8 cellular contexts compared by ENCODE assay signal in the genomic region with DNA sequence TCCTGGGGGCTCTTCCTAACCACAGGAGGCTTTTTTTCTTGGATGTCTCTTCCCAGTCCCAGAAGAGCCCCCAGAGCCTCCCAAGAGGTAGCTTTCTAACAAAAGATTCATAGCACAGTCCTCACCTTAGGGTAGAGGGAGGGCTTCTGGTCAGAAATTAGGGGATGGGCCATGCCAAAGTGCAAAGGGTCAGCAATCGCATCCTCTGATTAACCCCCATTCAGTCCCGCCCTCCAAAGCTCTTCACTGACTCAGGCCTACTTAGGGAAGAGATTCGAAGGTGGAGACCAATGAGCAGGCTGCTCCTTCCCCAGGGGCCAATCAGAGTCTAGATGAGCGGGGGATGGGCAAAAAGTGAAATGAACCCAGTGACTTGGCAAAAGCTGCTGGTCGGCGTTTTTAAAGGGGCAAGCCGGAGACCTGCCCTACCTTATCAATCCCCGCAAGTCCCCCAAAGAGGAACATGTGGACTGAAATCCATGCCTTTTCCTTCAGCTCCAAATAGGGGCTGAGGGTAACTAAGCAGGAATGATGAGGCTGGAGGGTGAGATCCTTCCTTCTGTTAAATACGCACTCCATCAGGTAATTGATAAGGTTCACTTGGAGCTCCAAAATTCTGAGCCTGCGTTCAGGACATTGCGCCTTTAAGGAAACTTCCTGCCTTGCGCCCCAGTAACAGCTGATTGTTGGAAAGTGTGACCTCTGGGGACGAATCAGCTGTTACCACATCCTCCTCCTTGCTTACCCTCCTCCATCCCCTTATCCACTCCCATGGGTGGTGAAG. TPM values are rescaled to one million over a fixed set of nuclear protein-coding genes. Genes with fewer than 3 reads are reported as not detected.
DNase-seq lines count a peak whose midpoint lies in the region; ATAC-seq, FAIRE-seq and TF ChIP-seq lines count a peak whose summit lies in the region.

No MANE protein-coding gene starts in this region.

- TF ChIP-seq CTCF in AG04450 (IDR thresholded peaks at IDR 0.05; ENCODE audit: low read depth, low read length) = no peak

- H3K9me3 ChIP-seq in AG04450 (ENCODE audit: control insufficient read depth, insufficient read depth, low read length) = no peaks in the 10 kb centered on the region; the same call in 1 of the 2 replicates

- peak overlapping the region; percentile 82 for H3K4me3 ChIP-seq in AG04450 (ENCODE audit: low read depth, low read length)

- H3K27ac ChIP-seq in AG04450 (ENCODE audit: low read depth, low read length) = peak overlapping the region; percentile 100

- FAIRE-seq in islet of Langerhans (lab: Jason Lieb, UNC) = peak; percentile 97

- H3K27me3 ChIP-seq in AG04450 (ENCODE audit: control insufficient read depth, insufficient read depth, low read length) = no peaks in the 10 kb centered on the region

- DNase-seq in AG04450 (ENCODE audit: low read depth, low spot score) (peak; percentile 99), NCI-H345 (lab: John Stamatoyannopoulos, UW) (peak; percentile 90), cerebellar cortex (ENCODE audit: low spot score) (peak; percentile 99)
- DNase-seq in activated CD4-positive, CD25-positive, alpha-beta regulatory T cell treated with anti-CD3 and anti-CD28 coated beads, Interleukin-2, amount 50 U/mL, for 16 hours (ENCODE audit: low read depth, low spot score) = peak; percentile 83
- DNase-seq in stimulated activated CD4-positive, alpha-beta T cell treated with anti-CD3 and anti-CD28 coated beads, Interleukin-12 subunit alpha, Interleukin-12 subunit beta, amount 100 ng/mL, for 24 hours (ENCODE audit: low read depth in 2 of 2) = peak; percentile 68 to 84

- POLR2A ChIA-PET in AG04450 (lab: Yijun Ruan, JAX) = interaction anchor here (0.5 to 5.5 kb wide), 31 partner anchors 8 to 312 kb away, joined by 3 to 52 read pairs (median 6); a partner anchor contains a TSS

- ATAC-seq in GM18909 (IDR thresholded peaks at IDR 0.05; ENCODE audit: poor library complexity, unreplicated experiment) (peak; percentile 52), HG03175 (IDR thresholded peaks at IDR 0.05; ENCODE audit: unreplicated experiment) (peak; percentile 47)

- CTCF ChIA-PET in AG04450 (lab: Charles Lee) = interaction anchor here (0.7 to 7.1 kb wide), 7 partner anchors 16 to 192 kb away, joined by 3 to 89 read pairs (median 4); no protein-coding TSS in a partner anchor

RNA-seq across cellular contexts. Expression of a gene that starts 6.9 kb away (rescaled TPM):
- 3.0 and 3.1 TPM in 2 replicates for polyA plus RNA-seq in AG04450 (2011; rRNA removed)
- polyA minus RNA-seq in AG04450 (2011; rRNA and poly(A)+ RNA removed) = 3.1 and 3.2 TPM in 2 replicates

RNA-seq across cellular contexts. Expression of a gene that starts 7.4 kb away (rescaled TPM):
- polyA plus RNA-seq in AG04450 (2011; rRNA removed) = 2.9 and 3.6 TPM in 2 replicates
- 5.7 and 6.9 TPM in 2 replicates for polyA minus RNA-seq in AG04450 (2011; rRNA and poly(A)+ RNA removed)

RNA-seq across cellular contexts. Expression of a gene that starts 25.6 kb away (rescaled TPM):
- polyA plus RNA-seq in AG04450 (2011; rRNA removed) = 0.07 TPM in 1 of 2 replicates, not detected in the other
- not detected in 2 replicates for polyA minus RNA-seq in AG04450 (2011; rRNA and poly(A)+ RNA removed)

RNA-seq across cellular contexts. Expression of a gene that starts 32.4 kb away (rescaled TPM):
- 126 and 161 TPM in 2 replicates for polyA plus RNA-seq in AG04450 (2011; rRNA removed)
- 420 and 507 TPM in 2 replicates for polyA minus RNA-seq in AG04450 (2011; rRNA and poly(A)+ RNA removed)

RNA-seq across cellular contexts. Expression of a gene that starts 44.8 kb away (rescaled TPM):
- 376 and 473 TPM in 2 replicates for polyA plus RNA-seq in AG04450 (2011; rRNA removed)
- polyA minus RNA-seq in AG04450 (2011; rRNA and poly(A)+ RNA removed) = 64.2 and 93.9 TPM in 2 replicates

Comparison
In these comparisons a context has a peak if more than half of its experiments do, and no peak if none do; other contexts are left out.
1. Peak in every context shown above with its lines: DNase-seq, ATAC-seq, H3K4me3 ChIP-seq and H3K27ac ChIP-seq.